In genomic region chr7:102599699-102600098, GRCh38 we compare ENCODE assay signal across 14 cellular contexts. TPM values are rescaled to one million over a fixed set of nuclear protein-coding genes. Genes with fewer than 3 reads are reported as not detected.
"Had no signal": no experiment of that assay in that cellular context is flagged by ENCODE, and none has a peak within 500 bp of the region (broad histone marks: within the 10 kb centered on the region; RNA-seq: fewer than 3 reads in every experiment).

No MANE protein-coding gene starts in this region.

RNA-seq across cellular contexts. Expression of gene SPDYE2, which starts 48.7 kb away (rescaled TPM):
- total RNA-seq: activated CD4-positive, alpha-beta memory T cell treated with anti-CD3 and anti-CD28 coated beads for 36 hours; activated CD4-positive, alpha-beta T cell treated with anti-CD3 and anti-CD28 coated beads for 36 hours; activated CD8-positive, alpha-beta T cell treated with anti-CD3 and anti-CD28 coated beads for 36 hours; T-helper 1 cell treated with Interleukin-12 subunit alpha and Interleukin-12 subunit beta and Interleukin-4 antibody, amounts not matched to agents 30 ng/mL and 1 ng/mL, for 36 hours; T-helper 2 cell treated with Interferon-gamma antibody and Interleukin-4, amounts not matched to agents 100 ng/mL and 5 ng/mL, for 36 hours had no signal

RNA-seq across cellular contexts. Expression of gene SPDYE2B, which starts 50.4 kb away (rescaled TPM):
- total RNA-seq: activated B cell treated with CpG ODN at 0.5 μM for 24 hours; activated CD4-positive, alpha-beta memory T cell treated with anti-CD3 and anti-CD28 coated beads for 36 hours; activated CD4-positive, alpha-beta T cell treated with anti-CD3 and anti-CD28 coated beads for 36 hours; activated CD4-positive, alpha-beta T cell treated with anti-CD3 and anti-CD28 coated beads, Interleukin-2, amount 10 ng/mL, durations not matched to agents 24 days and 14 days; activated CD4-positive, alpha-beta T cell treated with anti-CD3 and anti-CD28 coated beads, Interleukin-2, amount 10 ng/mL, durations not matched to agents 7 days and 5 days; activated CD8-positive, alpha-beta memory T cell treated with anti-CD3 and anti-CD28 coated beads for 36 hours; activated CD8-positive, alpha-beta memory T cell treated with anti-CD3 and anti-CD28 coated beads, Interleukin-2, amount 10 ng/mL, durations not matched to agents 7 days and 5 days; activated CD8-positive, alpha-beta T cell treated with anti-CD3 and anti-CD28 coated beads for 36 hours; activated CD8-positive, alpha-beta T cell treated with anti-CD3 and anti-CD28 coated beads, Interleukin-2, amount 10 ng/mL, durations not matched to agents 7 days and 5 days; T-cell; T-helper 1 cell treated with Interleukin-12 subunit alpha and Interleukin-12 subunit beta and Interleukin-4 antibody, amounts not matched to agents 30 ng/mL and 1 ng/mL, for 36 hours; T-helper 17 cell; T-helper 2 cell treated with Interferon-gamma antibody and Interleukin-4, amounts not matched to agents 100 ng/mL and 5 ng/mL, for 36 hours; WTC11 had no signal
